ENCODE assay signal across 8 cellular contexts in genomic region chr6:134065706-134066105, GRCh38. TPM values are rescaled to one million over a fixed set of nuclear protein-coding genes. Genes with fewer than 3 reads are reported as not detected.
DNase-seq lines count a peak whose midpoint lies in the region; ATAC-seq and TF ChIP-seq lines count a peak whose summit lies in the region.

No MANE protein-coding gene starts in this region.

- peak; percentile 26 for DNase-seq in SIG-M5 treated with dmso at 0.1 percent for 504 hours (lab: John Stamatoyannopoulos, UW; ENCODE audit: unreplicated experiment)
- DNase-seq in SIG-M5 (lab: John Stamatoyannopoulos, UW) = no peak
- peak; percentile 56 for DNase-seq in M059J (ENCODE audit: low read depth)
- DNase-seq in choroid plexus epithelial cell (ENCODE audit: low read depth) = peak; percentile 47
- DNase-seq in spleen = no peak

- ATAC-seq in GM19452 (IDR thresholded peaks at IDR 0.05; ENCODE audit: unreplicated experiment) = no peak
- no peak for ATAC-seq in GM18519 (IDR thresholded peaks at IDR 0.05; ENCODE audit: low FRiP score, unreplicated experiment)
- ATAC-seq in HG03095 (IDR thresholded peaks at IDR 0.05; ENCODE audit: unreplicated experiment) = no peak

- H3K27me3 ChIP-seq in spleen (replicated peaks in 1 of 7) = no peaks in the 10 kb centered on the region

- 39 to 51% (median 43%) methylated on average over 2 of the region's 2 CpGs for whole genome bisulfite sequencing in spleen, 5 donors

- peak; percentile 47 for TF ChIP-seq CTCF in choroid plexus epithelial cell (conservative IDR thresholded peaks at IDR 0.05; ENCODE audit: low read depth, low read length)
- TF ChIP-seq CTCF in spleen (IDR thresholded peaks at IDR 0.05 in 8 of 11, conservative IDR thresholded peaks at IDR 0.05 in 3 of 11) = peak in 6 of 11 experiments; percentile 4 to 47 (median 36)

- H3K9me3 ChIP-seq in spleen = peaks cover 0 to under 1% (median 0%) of the 10 kb centered on the region in 8 donors

- H3K27ac ChIP-seq in spleen = no peak overlapping the region

- no peaks in the 10 kb centered on the region for H3K36me3 ChIP-seq in spleen

- intact Hi-C loops in spleen (cut with DNase I; ENCODE audit: low total_unique reads) = loop anchor here (10.0 kb wide), 1 partner anchor 141 kb away; no protein-coding TSS in a partner anchor

- no peak for TF ChIP-seq POLR2A in spleen (IDR thresholded peaks at IDR 0.05)

- H3K4me3 ChIP-seq in choroid plexus epithelial cell (ENCODE audit: low read depth, low read length) = no peak overlapping the region
- no peak overlapping the region for H3K4me3 ChIP-seq in spleen

- H3K4me1 ChIP-seq in spleen = no peaks in the 10 kb centered on the region

RNA-seq across cellular contexts. Expression of gene SLC2A12, which starts 13.3 kb away (rescaled TPM):
- 12.9 and 18.1 TPM in 2 replicates for total RNA-seq in M059J (2014; rRNA removed; shearing (Covaris generic))
- under 1 TPM in 5 of 7 donors, not detected in 2; 0.07 to 0.26 (median 0.13) TPM for total RNA-seq in spleen
- polyA plus RNA-seq in spleen = under 1 TPM; 0.02 to 0.03 (median 0.03) TPM

Comparison
In these comparisons a context has a peak if more than half of its experiments do, and no peak if none do; other contexts are left out.
1. DNase-seq: peak in SIG-M5 treated with dmso at 0.1 percent for 504 hours (single experiment), M059J (single experiment) and choroid plexus epithelial cell (single experiment); none in SIG-M5 (single experiment) and spleen (single experiment).
2. RNA of gene SLC2A12, which starts 13.3 kb away (total RNA-seq): 12.9 to 18.1 TPM in M059J; 0.07 to 0.26 TPM in spleen; every median in the first group is over 10 times any median in the second.